ENCODE assay signal across 16 cellular contexts in genomic region chr13:111532111-111532510, GRCh38.
DNase-seq lines count a peak whose midpoint lies in the region; FAIRE-seq and TF ChIP-seq lines count a peak whose summit lies in the region.
"Had no signal": no experiment of that assay in that cellular context is flagged by ENCODE, and none has a peak within 500 bp of the region (broad histone marks: within the 10 kb centered on the region; RNA-seq: fewer than 3 reads in every experiment).

No MANE protein-coding gene starts in this region.

- peak; percentile 68 for FAIRE-seq in H1 (lab: Jason Lieb, UNC)
- FAIRE-seq: A549, D721Med, G401.6, GM12891 had no signal

- peak; percentile 25 for DNase-seq in NCI-H526 treated with DMSO at 0.1 percent for 48 hours (lab: John Stamatoyannopoulos, UW)
- DNase-seq in H1 (ENCODE audit: low read depth in 1 of 2, low spot score in 2 of 2), result peak in 1 of 2 experiments; percentile 31
- DNase-seq in OCI-LY7 (ENCODE audit: low spot score), result no peak
- no peak for DNase-seq in NCI-H2196 (lab: John Stamatoyannopoulos, UW; ENCODE audit: unreplicated experiment)
- no peak for DNase-seq in NCI-H2081 (lab: John Stamatoyannopoulos, UW)
- DNase-seq: BE2C; CD4-positive, alpha-beta memory T cell; EL; GOT3; HCEC 1CT had no signal

- peak overlapping the region; percentile 56 to 57 for H3K4me2 ChIP-seq in H1 (ENCODE audit: insufficient read depth in 1 of 2, low read depth in 2 of 2, low read length in 2 of 2)
- no peak overlapping the region for H3K4me2 ChIP-seq in OCI-LY7 (ENCODE audit: low read length)
- H3K4me2 ChIP-seq: A549 had no signal

- H3K27ac ChIP-seq in HUES48 (ENCODE audit: low read depth, low read length) (no peak overlapping the region), H1 (ENCODE audit: low read depth, low read length) (no peak overlapping the region), OCI-LY7 (ENCODE audit: low read depth, low read length, poor library complexity, severe bottlenecking) (no peak overlapping the region)
- H3K27ac ChIP-seq: A549, C4-2B had no signal

- H2BK12ac ChIP-seq in H1 (ENCODE audit: low read depth, low read length), result no peak overlapping the region

- H3K14ac ChIP-seq in H1 (ENCODE audit: insufficient read length), result no peak overlapping the region

- no TSS peak for BruUV-seq in OCI-LY7 (replicated peaks; lab: Mats Ljungman, UMichigan)

- H3K4ac ChIP-seq in H1 (replicated peaks; ENCODE audit: insufficient read length, low read depth, low read length), result no peak overlapping the region

- no peaks in the 10 kb centered on the region for H3K9me2 ChIP-seq in OCI-LY7 (ENCODE audit: insufficient read depth, low read length)

- no peak overlapping the region for H2AFZ ChIP-seq in H1 (ENCODE audit: low read length)
- H2AFZ ChIP-seq in OCI-LY7 (ENCODE audit: low read length), result no peak overlapping the region

- H2BK5ac ChIP-seq in H1 (ENCODE audit: low read depth, low read length), result no peak overlapping the region

- no peak overlapping the region for H3K23ac ChIP-seq in H1 (ENCODE audit: insufficient read length)

- no peak for TF ChIP-seq EP300 in H1 (IDR thresholded peaks at IDR 0.05; ENCODE audit: borderline replicate concordance in 1 of 2, low read depth in 2 of 2, low read length in 2 of 2)

- no peak overlapping the region for H2BK15ac ChIP-seq in H1 (ENCODE audit: low read length)

- no peak overlapping the region for H2AK5ac ChIP-seq in H1 (ENCODE audit: low read depth, low read length)

- no peak overlapping the region for H4K8ac ChIP-seq in H1 (ENCODE audit: extremely low read depth, insufficient read depth, low read length)

- H3K36me3 ChIP-seq in HUES48 (ENCODE audit: control insufficient read depth, insufficient read depth, low read length) (no peaks in the 10 kb centered on the region), H1 (ENCODE audit: control insufficient read depth in 2 of 4, insufficient read depth in 4 of 4, low read length in 3 of 4) (no peaks in the 10 kb centered on the region), OCI-LY7 (ENCODE audit: insufficient read depth, low read length) (no peaks in the 10 kb centered on the region)
- H3K36me3 ChIP-seq: BE2C had no signal

- no peak overlapping the region for H3K56ac ChIP-seq in H1 (replicated peaks; ENCODE audit: insufficient read length, low read depth, low read length)

- H3K79me2 ChIP-seq in H1 (ENCODE audit: control insufficient read depth in 1 of 2, insufficient read depth in 2 of 2, low read length in 2 of 2) (no peaks in the 10 kb centered on the region), OCI-LY7 (ENCODE audit: insufficient read depth, low read depth, low read length) (no peaks in the 10 kb centered on the region)

- 0 out of 2 replicates have a peak, but pooled peaks cover 1% of the 10 kb centered on the region for H3K23me2 ChIP-seq in H1 (ENCODE audit: low read depth, low read length)

- H4K20me1 ChIP-seq in H1 (replicated peaks in 1 of 2; ENCODE audit: control insufficient read depth in 1 of 2, insufficient read depth in 2 of 2, low read length in 2 of 2), result no peaks in the 10 kb centered on the region
- H4K20me1 ChIP-seq in OCI-LY7 (ENCODE audit: insufficient read depth, low read length), result no peaks in the 10 kb centered on the region

- no peak overlapping the region for H4K5ac ChIP-seq in H1 (ENCODE audit: insufficient read length, low read depth, low read length)

- no peak overlapping the region for H3K9ac ChIP-seq in HUES48 (ENCODE audit: low read depth, low read length)
- no peak overlapping the region for H3K9ac ChIP-seq in H1 (replicated peaks in 1 of 4; ENCODE audit: extremely low read depth in 1 of 4, low read depth in 3 of 4, low read length in 3 of 4)

- intact Hi-C loops in OCI-LY7 (cut with micrococcal nuclease; ENCODE audit: unreplicated experiment), result no loop called here

- CTCF ChIA-PET in H1 (lab: Charles Lee; ENCODE audit: partially characterized antibody) (interaction anchor here (0.7 kb wide), 1 partner anchor 126 kb away, joined by 3 read pairs; no protein-coding TSS in a partner anchor), OCI-LY7 (lab: Charles Lee; ENCODE audit: unreplicated experiment) (no interaction called here)

- TF ChIP-seq CTCF in H1 (IDR thresholded peaks at IDR 0.05; ENCODE audit: control extremely low read depth in 1 of 3, insufficient read depth in 1 of 3, low read depth in 1 of 3, low read length in 3 of 3) (no peak), OCI-LY7 (conservative IDR thresholded peaks at IDR 0.05; ENCODE audit: low read length) (no peak)

- WGBS in H1 (ENCODE audit: extremely low coverage in 1 of 2, insufficient coverage in 1 of 2, insufficient read length in 1 of 2, insufficient replicate concordance in 2 of 2, low coverage in 1 of 2, low lambda C conversion rate in 2 of 2, missing lambda C conversion rate in 1 of 2), 2 experiments, result 1% methylated on average over 9 of the region's 9 CpGs; no CpG with 5 or more reads in 1 of the 2 experiments

- H2BK20ac ChIP-seq in H1 (ENCODE audit: low read length), result 0 out of 2 replicates have a peak overlapping the region, but pooled peaks have one; percentile 8

- no peak for TF ChIP-seq POLR2A in H1 (IDR thresholded peaks at IDR 0.05; ENCODE audit: control extremely low read depth in 1 of 2, low read depth in 2 of 2, low read length in 2 of 2)

- H3K18ac ChIP-seq in H1 (ENCODE audit: extremely low read depth, low read length), result no peak overlapping the region

- H3K27me3 ChIP-seq in HUES48 (ENCODE audit: control insufficient read depth, insufficient read depth, low read length) (peaks cover 62% of the 10 kb centered on the region), H1 (replicated peaks in 1 of 4; ENCODE audit: control insufficient read depth in 3 of 4, extremely low read depth in 1 of 4, insufficient read depth in 3 of 4, low read length in 3 of 4) (peaks cover 0 to 35% (median 32%) of the 10 kb centered on the region in 4 experiments; a peak in 5 of 7 replicates)

- no peak overlapping the region for H2BK120ac ChIP-seq in H1 (replicated peaks; ENCODE audit: low read depth, low read length)

- H3K9me3 ChIP-seq in HUES48 (ENCODE audit: control insufficient read depth, insufficient read depth, low read length) (no peaks in the 10 kb centered on the region), H1 (ENCODE audit: insufficient read depth in 2 of 2, low read depth in 1 of 2, low read length in 1 of 2) (no peaks in the 10 kb centered on the region), OCI-LY7 (ENCODE audit: low read length) (no peaks in the 10 kb centered on the region)
- H3K9me3 ChIP-seq: A549, BE2C had no signal

- no peak for TF ChIP-seq RAD21 in H1 (IDR thresholded peaks at IDR 0.05 in 1 of 2, conservative IDR thresholded peaks at IDR 0.05 in 1 of 2; ENCODE audit: low read depth in 2 of 2, low read length in 2 of 2)

- no peak overlapping the region for H4K91ac ChIP-seq in H1 (replicated peaks; ENCODE audit: insufficient read length, low read length)

- POLR2A ChIA-PET in H1 (lab: Charles Lee; ENCODE audit: partially characterized antibody) (no interaction called here), OCI-LY7 (lab: Charles Lee) (no interaction called here)

- no peaks in the 10 kb centered on the region for H3K79me1 ChIP-seq in H1 (ENCODE audit: low read depth, low read length)

- H3K4me3 ChIP-seq in HUES48 (ENCODE audit: low read depth, low read length) (peak overlapping the region; percentile 11), H1 (ENCODE audit: extremely low read depth in 1 of 4, insufficient read depth in 2 of 4, low read depth in 3 of 4, low read length in 4 of 4) (peak overlapping the region in 2 of 4 experiments; percentile 14 to 40; a peak in 4 of 8 replicates), OCI-LY7 (ENCODE audit: low read depth, low read length, poor library complexity, severe bottlenecking) (no peak overlapping the region)
- H3K4me3 ChIP-seq: A549 had no signal

- H3K4me1 ChIP-seq in HUES48 (ENCODE audit: control insufficient read depth, insufficient read depth, low read length) (peaks cover 72% of the 10 kb centered on the region), H1 (replicated peaks in 1 of 4; ENCODE audit: control insufficient read depth in 3 of 4, insufficient read depth in 4 of 4, low read length in 3 of 4) (peaks cover 10 to 49% (median 29%) of the 10 kb centered on the region in 4 experiments), OCI-LY7 (ENCODE audit: insufficient read depth, low read length, poor library complexity, severe bottlenecking) (no peaks in the 10 kb centered on the region)
- H3K4me1 ChIP-seq: A549, BE2C had no signal

TF ChIP-seq in H1, 55 proteins besides CTCF, POLR2A, EP300 and RAD21:
- TF ChIP-seq POU5F1 (IDR thresholded peaks at IDR 0.05; ENCODE audit: low read depth, low read length), result peak; percentile 68; the same call in 1 of the 2 replicates
- TF ChIP-seq CHD2 (IDR thresholded peaks at IDR 0.05; ENCODE audit: low read length), result no peak
- no peak for TF ChIP-seq EGR1 (IDR thresholded peaks at IDR 0.05; ENCODE audit: borderline replicate concordance, low read depth, low read length)
- TF ChIP-seq BCL11A (IDR thresholded peaks at IDR 0.05; ENCODE audit: low read depth in 2 of 2, low read length in 2 of 2), result no peak
- no peak for TF ChIP-seq SP2 (IDR thresholded peaks at IDR 0.05; ENCODE audit: low read length)
- TF ChIP-seq ATF2 (IDR thresholded peaks at IDR 0.05; ENCODE audit: low read length), result no peak
- no peak for TF ChIP-seq SIX5 (IDR thresholded peaks at IDR 0.05; ENCODE audit: low read depth, low read length)
- TF ChIP-seq MAX (IDR thresholded peaks at IDR 0.05), result 0 out of 2 replicates have a peak, but pooled peaks have one; percentile 25
- TF ChIP-seq NANOG (IDR thresholded peaks at IDR 0.05; ENCODE audit: insufficient read depth, low read depth, low read length, poor library complexity, severe bottlenecking), result peak; percentile 82
- no peak for TF ChIP-seq SRF (IDR thresholded peaks at IDR 0.05; ENCODE audit: low read depth, low read length)
- TF ChIP-seq CREB1 (IDR thresholded peaks at IDR 0.05), result no peak
- TF ChIP-seq TCF12 (IDR thresholded peaks at IDR 0.05; ENCODE audit: low read depth, low read length), result 0 out of 2 replicates have a peak, but pooled peaks have one; percentile 22
- peak; percentile 56; the same call in 1 of the 2 replicates for TF ChIP-seq SP1 (IDR thresholded peaks at IDR 0.05; ENCODE audit: low read depth, low read length)
